ENCODE assay signal across 33 cellular contexts in genomic region chr4:62550106-62550505, GRCh38.
"Had no signal": no experiment of that assay in that cellular context is flagged by ENCODE, and none has a peak within 500 bp of the region (broad histone marks: within the 10 kb centered on the region; RNA-seq: fewer than 3 reads in every experiment).

No MANE protein-coding gene starts in this region.

- H3K9me3 ChIP-seq: adrenal gland, body of pancreas, esophagus muscularis mucosa, gastrocnemius medialis had no signal

- H3K27me3 Mint-ChIP-seq: activated B cell treated with CpG ODN at 0.5 μM for 24 hours; activated CD8-positive, alpha-beta T cell treated with anti-CD3 and anti-CD28 coated beads for 36 hours; activated naive CD4-positive, alpha-beta T cell treated with anti-CD3 and anti-CD28 coated beads, Interleukin-2, amount 50 U/mL, for 24 hours; activated naive CD8-positive, alpha-beta T cell treated with anti-CD3 and anti-CD28 coated beads for 36 hours; activated naive CD8-positive, alpha-beta T cell treated with anti-CD3 and anti-CD28 coated beads, Interleukin-2, amount 50 U/mL, for 24 hours; effector memory CD8-positive, alpha-beta T cell; T-helper 17 cell had no signal

- ATAC-seq: activated CD4-positive, CD25-positive, alpha-beta regulatory T cell treated with anti-CD3 and anti-CD28 coated beads, Interleukin-2, amount 50 U/mL, for 24 hours; activated CD8-positive, alpha-beta T cell treated with anti-CD3 and anti-CD28 coated beads for 36 hours; activated naive CD8-positive, alpha-beta T cell treated with anti-CD3 and anti-CD28 coated beads, Interleukin-2, amount 50 U/mL, for 24 hours; activated T-cell treated with anti-CD3 and anti-CD28 coated beads, Interleukin-2, amount 50 U/mL, for 4 hours; body of pancreas; effector memory CD8-positive, alpha-beta T cell; foreskin keratinocyte; gastrocnemius medialis; T-helper 17 cell had no signal

- DNase-seq: activated B cell treated with CpG ODN at 0.5 μM for 24 hours; activated CD4-positive, alpha-beta T cell treated with anti-CD3 and anti-CD28 coated beads for 48 hours; activated CD4-positive, alpha-beta T cell treated with anti-CD3 and anti-CD28 coated beads, Interleukin-2, amount 50 U/mL, for 1 hour; activated CD4-positive, alpha-beta T cell treated with anti-CD3 and anti-CD28 coated beads, Interleukin-2, amount 50 U/mL, for 48 hours; activated CD8-positive, alpha-beta memory T cell treated with anti-CD3 and anti-CD28 coated beads for 24 hours; activated CD8-positive, alpha-beta T cell treated with anti-CD3 and anti-CD28 coated beads for 36 hours; activated effector memory CD4-positive, alpha-beta T cell treated with anti-CD3 and anti-CD28 coated beads, Interleukin-2, amount 50 U/mL, for 16 hours; activated naive CD4-positive, alpha-beta T cell treated with anti-CD3 and anti-CD28 coated beads for 36 hours; activated naive CD8-positive, alpha-beta T cell treated with anti-CD3 and anti-CD28 coated beads for 36 hours; activated naive CD8-positive, alpha-beta T cell treated with anti-CD3 and anti-CD28 coated beads, Interleukin-2, amount 50 U/mL, for 24 hours; activated T-cell treated with anti-CD3 and anti-CD28 coated beads, Interleukin-2, amount 50 U/mL, for 4 hours; adrenal gland; amygdala; aorta; body of pancreas; caudate nucleus; cortex of kidney; dermis blood vessel endothelial cell; effector CD4-positive, alpha-beta T cell; effector memory CD8-positive, alpha-beta T cell; erythroblast; foreskin keratinocyte; gastrocnemius medialis; T-helper 1 cell; T-helper 17 cell; T1000; WERI-Rb-1 had no signal

- H3K9me3 Mint-ChIP-seq: activated naive CD8-positive, alpha-beta T cell treated with anti-CD3 and anti-CD28 coated beads for 36 hours had no signal

- H3K4me3 Mint-ChIP-seq: activated B cell treated with CpG ODN at 0.5 μM for 24 hours; activated CD8-positive, alpha-beta T cell treated with anti-CD3 and anti-CD28 coated beads for 36 hours; activated naive CD4-positive, alpha-beta T cell treated with anti-CD3 and anti-CD28 coated beads for 36 hours; activated naive CD4-positive, alpha-beta T cell treated with anti-CD3 and anti-CD28 coated beads, Interleukin-2, amount 50 U/mL, for 24 hours; activated naive CD8-positive, alpha-beta T cell treated with anti-CD3 and anti-CD28 coated beads for 36 hours; activated naive CD8-positive, alpha-beta T cell treated with anti-CD3 and anti-CD28 coated beads, Interleukin-2, amount 50 U/mL, for 24 hours; activated T-cell treated with anti-CD3 and anti-CD28 coated beads, Interleukin-2, amount 50 U/mL, for 4 hours; activated T-helper 1 cell treated with anti-CD3 and anti-CD28 coated beads, Interleukin-12 subunit alpha, Interleukin-12 subunit beta, Interleukin-2, Interleukin-4 antibody, amounts not matched to agents 30 ng/mL and 10 ng/mL and 1 ng/mL, durations not matched to agents 14 hours and 24 hours and 36 hours; effector memory CD8-positive, alpha-beta T cell; T-helper 17 cell; T-helper 2 cell treated with Interferon-gamma antibody and Interleukin-4, amounts not matched to agents 5 μg/mL and 100 μg/mL, for 36 hours had no signal

- H3K27ac ChIP-seq: adrenal gland, body of pancreas, esophagus muscularis mucosa, foreskin keratinocyte, gastrocnemius medialis, WERI-Rb-1 had no signal

- H3K36me3 ChIP-seq: adrenal gland, esophagus muscularis mucosa, gastrocnemius medialis, WERI-Rb-1 had no signal

- H3K4me1 ChIP-seq: adrenal gland, body of pancreas, esophagus muscularis mucosa, foreskin keratinocyte, gastrocnemius medialis had no signal

- H3K4me1 Mint-ChIP-seq: activated B cell treated with CpG ODN at 0.5 μM for 24 hours; activated naive CD4-positive, alpha-beta T cell treated with anti-CD3 and anti-CD28 coated beads, Interleukin-2, amount 50 U/mL, for 24 hours; activated naive CD8-positive, alpha-beta T cell treated with anti-CD3 and anti-CD28 coated beads for 36 hours; activated naive CD8-positive, alpha-beta T cell treated with anti-CD3 and anti-CD28 coated beads, Interleukin-2, amount 50 U/mL, for 24 hours; T-helper 17 cell had no signal

- H3K27ac Mint-ChIP-seq: activated B cell treated with CpG ODN at 0.5 μM for 24 hours; activated CD8-positive, alpha-beta T cell treated with anti-CD3 and anti-CD28 coated beads for 36 hours; activated naive CD4-positive, alpha-beta T cell treated with anti-CD3 and anti-CD28 coated beads for 36 hours; activated naive CD4-positive, alpha-beta T cell treated with anti-CD3 and anti-CD28 coated beads, Interleukin-2, amount 50 U/mL, for 24 hours; activated naive CD8-positive, alpha-beta T cell treated with anti-CD3 and anti-CD28 coated beads for 36 hours; activated naive CD8-positive, alpha-beta T cell treated with anti-CD3 and anti-CD28 coated beads, Interleukin-2, amount 50 U/mL, for 24 hours; activated T-helper 1 cell treated with anti-CD3 and anti-CD28 coated beads, Interleukin-12 subunit alpha, Interleukin-12 subunit beta, Interleukin-2, Interleukin-4 antibody, amounts not matched to agents 30 ng/mL and 10 ng/mL and 1 ng/mL, durations not matched to agents 14 hours and 24 hours and 36 hours; activated T-helper 2 cell treated with anti-CD3 and anti-CD28 coated beads, Interferon-gamma antibody, Interleukin-2, Interleukin-4, amounts not matched to agents 10 μg/mL and 5 μg/mL and 100 μg/mL, durations not matched to agents 14 hours and 24 hours and 36 hours; effector memory CD8-positive, alpha-beta T cell; T-helper 17 cell; T-helper 2 cell treated with Interferon-gamma antibody and Interleukin-4, amounts not matched to agents 5 μg/mL and 100 μg/mL, for 36 hours had no signal

- H3K27me3 ChIP-seq: adrenal gland, body of pancreas, esophagus muscularis mucosa, foreskin keratinocyte, gastrocnemius medialis had no signal

- H3K36me3 Mint-ChIP-seq: activated naive CD4-positive, alpha-beta T cell treated with anti-CD3 and anti-CD28 coated beads, Interleukin-2, amount 50 U/mL, for 24 hours; activated naive CD8-positive, alpha-beta T cell treated with anti-CD3 and anti-CD28 coated beads for 36 hours had no signal

- H3K4me3 ChIP-seq: adrenal gland, body of pancreas, esophagus muscularis mucosa, gastrocnemius medialis had no signal
